8 cellular contexts compared by ENCODE assay signal in genomic region chr1:65066379-65066765, GRCh38.
DNase-seq lines count a peak whose midpoint lies in the region; ATAC-seq, FAIRE-seq and TF ChIP-seq lines count a peak whose summit lies in the region.

No MANE protein-coding gene starts in this region.

- H3K27ac Mint-ChIP-seq in HFFc6 = 0 out of 2 replicates have a peak overlapping the region, but pooled peaks have one; percentile 17
- peak overlapping the region; percentile 74 for H3K27ac Mint-ChIP-seq in activated T-helper 2 cell treated with anti-CD3 and anti-CD28 coated beads, Interferon-gamma antibody, Interleukin-2, Interleukin-4, amounts not matched to agents 10 μg/mL and 5 μg/mL and 100 μg/mL, durations not matched to agents 14 hours and 24 hours and 36 hours

- FAIRE-seq in D721Med (lab: Jason Lieb, UNC) = no peak

- DNase-seq in BJ (ENCODE audit: low read depth) (no peak), HFFc6 (no peak), mesenteric fat pad (ENCODE audit: low spot score) (no peak), T1000 (lab: John Stamatoyannopoulos, UW) (no peak), D721Med (ENCODE audit: insufficient read length, low spot score) (no peak)
- no peak for DNase-seq in activated T-helper 2 cell treated with anti-CD3 and anti-CD28 coated beads, Interferon-gamma antibody, Interleukin-2, Interleukin-4, amounts not matched to agents 10 μg/mL and 5 μg/mL and 100 μg/mL, durations not matched to agents 14 hours and 24 hours and 36 hours (ENCODE audit: low spot score)
- no peak for DNase-seq in stimulated activated naive CD8-positive, alpha-beta T cell treated with anti-CD3 and anti-CD28 coated beads, Interleukin-15, Interleukin-2, amounts not matched to agents 100 U/mL and 50 U/mL, for 24 hours

- peak; percentile 28 for ATAC-seq in stimulated activated naive CD8-positive, alpha-beta T cell treated with anti-CD3 and anti-CD28 coated beads, Interleukin-15, Interleukin-2, amounts not matched to agents 100 U/mL and 50 U/mL, for 24 hours

- no peaks in the 10 kb centered on the region for H3K36me3 ChIP-seq in BJ (ENCODE audit: control insufficient read depth, insufficient read depth, low read length)

- intact Hi-C loops in activated T-helper 2 cell treated with anti-CD3 and anti-CD28 coated beads, Interferon-gamma antibody, Interleukin-2, Interleukin-4, amounts not matched to agents 10 μg/mL and 5 μg/mL and 100 μg/mL, durations not matched to agents 14 hours and 24 hours and 36 hours (cut with micrococcal nuclease) = loop anchor here (2.0 to 10.0 kb wide), 6 partner anchors 64 to 1472 kb away; partner anchors contain the start of genes AK4, PGM1 and RAVER2

- CTCF ChIA-PET in BJ (lab: Yijun Ruan, JAX) = interaction anchor here (0.8 to 5.0 kb wide), 4 partner anchors 9 to 147 kb away, joined by 3 to 21 read pairs (median 3); no protein-coding TSS in a partner anchor

- TF ChIP-seq CTCF in BJ (IDR thresholded peaks at IDR 0.05; ENCODE audit: insufficient read depth, low read depth, low read length) (no peak), HFFc6 (IDR thresholded peaks at IDR 0.05) (no peak), D721Med (IDR thresholded peaks at IDR 0.05; ENCODE audit: insufficient read depth, missing control alignments) (no peak)

- no peaks in the 10 kb centered on the region; the same call in 1 of the 2 replicates for H3K27me3 ChIP-seq in BJ (ENCODE audit: control insufficient read depth, insufficient read depth, low read length)

- H3K9me3 Mint-ChIP-seq in HFFc6 = no peaks in the 10 kb centered on the region
- no peaks in the 10 kb centered on the region for H3K9me3 Mint-ChIP-seq in activated T-helper 2 cell treated with anti-CD3 and anti-CD28 coated beads, Interferon-gamma antibody, Interleukin-2, Interleukin-4, amounts not matched to agents 10 μg/mL and 5 μg/mL and 100 μg/mL, durations not matched to agents 14 hours and 24 hours and 36 hours

- no peaks in the 10 kb centered on the region for H3K36me3 Mint-ChIP-seq in HFFc6 (ENCODE audit: low read depth)
- H3K36me3 Mint-ChIP-seq in activated T-helper 2 cell treated with anti-CD3 and anti-CD28 coated beads, Interferon-gamma antibody, Interleukin-2, Interleukin-4, amounts not matched to agents 10 μg/mL and 5 μg/mL and 100 μg/mL, durations not matched to agents 14 hours and 24 hours and 36 hours (ENCODE audit: low read depth) = no peaks in the 10 kb centered on the region

- peaks cover 31% of the 10 kb centered on the region for H3K27me3 Mint-ChIP-seq in HFFc6 (ENCODE audit: insufficient read depth)
- peaks cover 2% of the 10 kb centered on the region for H3K27me3 Mint-ChIP-seq in activated T-helper 2 cell treated with anti-CD3 and anti-CD28 coated beads, Interferon-gamma antibody, Interleukin-2, Interleukin-4, amounts not matched to agents 10 μg/mL and 5 μg/mL and 100 μg/mL, durations not matched to agents 14 hours and 24 hours and 36 hours (ENCODE audit: low read depth)

- POLR2A ChIA-PET in BJ (lab: Charles Lee) = no interaction called here

- H3K4me3 ChIP-seq in BJ (ENCODE audit: low read depth, low read length) (peak overlapping the region; percentile 84), iPS-11a (ENCODE audit: low read depth, low read length) (peak overlapping the region; percentile 77)

- peak overlapping the region; percentile 78 for H3K4me3 Mint-ChIP-seq in HFFc6
- H3K4me3 Mint-ChIP-seq in activated T-helper 2 cell treated with anti-CD3 and anti-CD28 coated beads, Interferon-gamma antibody, Interleukin-2, Interleukin-4, amounts not matched to agents 10 μg/mL and 5 μg/mL and 100 μg/mL, durations not matched to agents 14 hours and 24 hours and 36 hours (ENCODE audit: low read depth) = peak overlapping the region; percentile 87

- peaks cover 23% of the 10 kb centered on the region for H3K4me1 Mint-ChIP-seq in HFFc6 (ENCODE audit: low read depth)
- H3K4me1 Mint-ChIP-seq in activated T-helper 2 cell treated with anti-CD3 and anti-CD28 coated beads, Interferon-gamma antibody, Interleukin-2, Interleukin-4, amounts not matched to agents 10 μg/mL and 5 μg/mL and 100 μg/mL, durations not matched to agents 14 hours and 24 hours and 36 hours (ENCODE audit: low read depth) = peaks cover 31% of the 10 kb centered on the region
